2 cellular contexts compared by ENCODE assay signal in the genomic region with DNA sequence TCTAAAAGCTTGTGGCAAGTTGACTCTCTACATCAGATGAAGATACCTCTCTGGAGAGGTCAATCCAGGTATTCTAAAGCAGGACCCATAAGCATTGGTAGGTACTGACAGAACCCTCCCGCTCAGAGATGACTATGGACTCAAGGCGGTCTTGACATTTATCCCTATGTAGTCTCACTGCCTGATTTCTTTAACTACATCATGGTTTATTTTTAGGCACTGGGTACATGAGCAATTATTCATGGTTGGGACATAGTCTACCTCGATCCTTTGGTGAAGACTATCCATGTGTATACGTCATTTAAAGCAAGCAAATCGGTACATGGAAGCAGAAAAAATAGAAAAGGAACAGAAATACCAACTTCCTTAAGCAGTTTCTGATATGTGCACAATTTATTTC.
TF ChIP-seq lines count a peak whose summit lies in the region.

No MANE protein-coding gene starts in this region.

TF ChIP-seq in HepG2, 621 proteins besides CTCF, POLR2A, EP300 and RAD21:
- TF ChIP-seq CREB1 (IDR thresholded peaks at IDR 0.05) (0 out of 2 replicates have a peak, but pooled peaks have one; percentile 25), CREB1 (CRISPR knock-in tag; IDR thresholded peaks at IDR 0.05) (no peak), ZNF766 (CRISPR knock-in tag; IDR thresholded peaks at IDR 0.05; ENCODE audit: borderline replicate concordance) (no peak)

TF ChIP-seq in K562, 482 proteins besides CTCF, POLR2A, EP300 and RAD21:
- TF ChIP-seq, protein P1, sequence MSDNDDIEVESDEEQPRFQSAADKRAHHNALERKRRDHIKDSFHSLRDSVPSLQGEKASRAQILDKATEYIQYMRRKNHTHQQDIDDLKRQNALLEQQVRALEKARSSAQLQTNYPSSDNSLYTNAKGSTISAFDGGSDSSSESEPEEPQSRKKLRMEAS (CRISPR knock-in tag; IDR thresholded peaks at IDR 0.05) = no peak
- TF ChIP-seq, protein P2, sequence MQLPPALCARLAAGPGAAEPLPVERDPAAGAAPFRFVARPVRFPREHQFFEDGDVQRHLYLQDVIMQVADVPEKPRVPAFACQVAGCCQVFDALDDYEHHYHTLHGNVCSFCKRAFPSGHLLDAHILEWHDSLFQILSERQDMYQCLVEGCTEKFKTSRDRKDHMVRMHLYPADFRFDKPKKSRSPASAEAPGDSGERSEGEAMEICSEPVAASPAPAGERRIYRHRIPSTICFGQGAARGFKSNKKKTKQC (CRISPR knock-in tag; IDR thresholded peaks at IDR 0.05) = no peak
- TF ChIP-seq ZNF764 (CRISPR knock-in tag; IDR thresholded peaks at IDR 0.05; ENCODE audit: low read depth) = no peak
- no peak for TF ChIP-seq RNF2 (IDR thresholded peaks at IDR 0.05)
- no peak for TF ChIP-seq ZNF431 (CRISPR knock-in tag; IDR thresholded peaks at IDR 0.05)
- no peak for TF ChIP-seq HOXB6 (CRISPR knock-in tag; IDR thresholded peaks at IDR 0.05; ENCODE audit: borderline replicate concordance)
- no peak for TF ChIP-seq RBM25 (IDR thresholded peaks at IDR 0.05; ENCODE audit: low read depth, low read length, severe bottlenecking)
- no peak for TF ChIP-seq MED1 (CRISPR knock-in tag; IDR thresholded peaks at IDR 0.05; ENCODE audit: borderline replicate concordance)
- TF ChIP-seq IFI16 (CRISPR knock-in tag; IDR thresholded peaks at IDR 0.05) = no peak
- TF ChIP-seq, protein P3, sequence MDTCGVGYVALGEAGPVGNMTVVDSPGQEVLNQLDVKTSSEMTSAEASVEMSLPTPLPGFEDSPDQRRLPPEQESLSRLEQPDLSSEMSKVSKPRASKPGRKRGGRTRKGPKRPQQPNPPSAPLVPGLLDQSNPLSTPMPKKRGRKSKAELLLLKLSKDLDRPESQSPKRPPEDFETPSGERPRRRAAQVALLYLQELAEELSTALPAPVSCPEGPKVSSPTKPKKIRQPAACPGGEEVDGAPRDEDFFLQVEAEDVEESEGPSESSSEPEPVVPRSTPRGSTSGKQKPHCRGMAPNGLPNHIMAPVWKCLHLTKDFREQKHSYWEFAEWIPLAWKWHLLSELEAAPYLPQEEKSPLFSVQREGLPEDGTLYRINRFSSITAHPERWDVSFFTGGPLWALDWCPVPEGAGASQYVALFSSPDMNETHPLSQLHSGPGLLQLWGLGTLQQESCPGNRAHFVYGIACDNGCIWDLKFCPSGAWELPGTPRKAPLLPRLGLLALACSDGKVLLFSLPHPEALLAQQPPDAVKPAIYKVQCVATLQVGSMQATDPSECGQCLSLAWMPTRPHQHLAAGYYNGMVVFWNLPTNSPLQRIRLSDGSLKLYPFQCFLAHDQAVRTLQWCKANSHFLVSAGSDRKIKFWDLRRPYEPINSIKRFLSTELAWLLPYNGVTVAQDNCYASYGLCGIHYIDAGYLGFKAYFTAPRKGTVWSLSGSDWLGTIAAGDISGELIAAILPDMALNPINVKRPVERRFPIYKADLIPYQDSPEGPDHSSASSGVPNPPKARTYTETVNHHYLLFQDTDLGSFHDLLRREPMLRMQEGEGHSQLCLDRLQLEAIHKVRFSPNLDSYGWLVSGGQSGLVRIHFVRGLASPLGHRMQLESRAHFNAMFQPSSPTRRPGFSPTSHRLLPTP (IDR thresholded peaks at IDR 0.05; ENCODE audit: borderline replicate concordance, extremely low read depth, insufficient read length) = no peak
- no peak for TF ChIP-seq CHD4 (IDR thresholded peaks at IDR 0.05; ENCODE audit: insufficient read depth, insufficient replicate concordance, low read depth, low read length, poor library complexity, severe bottlenecking)
- no peak for TF ChIP-seq ZNF324 (CRISPR knock-in tag; IDR thresholded peaks at IDR 0.05)
- no peak for TF ChIP-seq KLF10 (CRISPR knock-in tag; IDR thresholded peaks at IDR 0.05)
- no peak for TF ChIP-seq ZNF311 (CRISPR knock-in tag; IDR thresholded peaks at IDR 0.05)
- no peak for TF ChIP-seq HNRNPUL1 (IDR thresholded peaks at IDR 0.05; ENCODE audit: low read length)
